ENCODE assay signal across 8 cellular contexts in genomic region chr11:45180158-45180887, GRCh38. TPM values are rescaled to one million over a fixed set of nuclear protein-coding genes. Genes with fewer than 3 reads are reported as not detected.
A peak's percentile ranks its signal among the peaks of the same experiment; 100 is the strongest.
DNase-seq lines count a peak whose midpoint lies in the region; ATAC-seq, FAIRE-seq and TF ChIP-seq lines count a peak whose summit lies in the region.

No MANE protein-coding gene starts in this region.

- no peak for FAIRE-seq in H1 (lab: Jason Lieb, UNC)

- no peak overlapping the region for H3K27ac Mint-ChIP-seq in GM23338

- H4K91ac ChIP-seq in H1 (replicated peaks; ENCODE audit: insufficient read length, low read length) (no peak overlapping the region), mesenchymal stem cell (ENCODE audit: low read length) (peak overlapping the region; percentile 74)

- no peak overlapping the region for H2AFZ ChIP-seq in GM23338
- no peak overlapping the region for H2AFZ ChIP-seq in H1 (ENCODE audit: low read length)
- H2AFZ ChIP-seq in mesenchymal stem cell (ENCODE audit: low read depth, low read length): peak overlapping the region; percentile 57

- no peak overlapping the region for H4K5ac ChIP-seq in H1 (ENCODE audit: insufficient read length, low read depth, low read length)

- H3K4me1 Mint-ChIP-seq in GM23338: peaks cover 5% of the 10 kb centered on the region

- H3K18ac ChIP-seq in H1 (ENCODE audit: extremely low read depth, low read length) (peak overlapping the region; percentile 43; the same call in 1 of the 2 replicates), mesenchymal stem cell (ENCODE audit: low read depth in 1 of 2, low read length in 2 of 2) (peak overlapping the region; percentile 72 to 73)

- peaks cover 6% of the 10 kb centered on the region for H3K27me3 Mint-ChIP-seq in GM23338 (ENCODE audit: insufficient read depth, low read depth, poor library complexity)

- no peaks in the 10 kb centered on the region for H3K9me2 ChIP-seq in GM23338 (ENCODE audit: insufficient read depth)

- H3K56ac ChIP-seq in H1 (replicated peaks; ENCODE audit: insufficient read length, low read depth, low read length): no peak overlapping the region

- no peak overlapping the region; the same call in 1 of the 2 replicates for H2BK15ac ChIP-seq in H1 (ENCODE audit: low read length)
- H2BK15ac ChIP-seq in mesenchymal stem cell (ENCODE audit: low read depth, poor library complexity, severe bottlenecking): peak overlapping the region; percentile 96

- H3K4me3 ChIP-seq in BLaER1: peak overlapping the region; percentile 72
- H3K4me3 ChIP-seq in GM23338: peak overlapping the region; percentile 65
- peak overlapping the region; percentile 43 to 69 (median 46) for H3K4me3 ChIP-seq in H1 (ENCODE audit: extremely low read depth in 1 of 4, insufficient read depth in 2 of 4, low read depth in 3 of 4, low read length in 4 of 4)
- peak overlapping the region; percentile 64 to 70 for H3K4me3 ChIP-seq in mesenchymal stem cell (ENCODE audit: insufficient read depth in 1 of 2, low read depth in 1 of 2, low read length in 2 of 2)
- peak overlapping the region; percentile 64 to 75 (median 67) for H3K4me3 ChIP-seq in upper lobe of left lung

- no peak overlapping the region for H2AK5ac ChIP-seq in H1 (ENCODE audit: low read depth, low read length)
- no peak overlapping the region for H2AK5ac ChIP-seq in mesenchymal stem cell (ENCODE audit: low read length, severe bottlenecking)

- CTCF ChIA-PET in H1 (lab: Charles Lee; ENCODE audit: partially characterized antibody): interaction anchor here (0.6 to 5.2 kb wide), 7 partner anchors 10 to 244 kb away, joined by 3 to 30 read pairs (median 5); no protein-coding TSS in a partner anchor

- H3K9me3 ChIP-seq in BLaER1 (no peaks in the 10 kb centered on the region), H1 (ENCODE audit: insufficient read depth in 2 of 2, low read depth in 1 of 2, low read length in 1 of 2) (no peaks in the 10 kb centered on the region), mesenchymal stem cell (ENCODE audit: control insufficient read depth, low read length) (no peaks in the 10 kb centered on the region), upper lobe of left lung (no peaks in the 10 kb centered on the region)

- TF ChIP-seq RAD21 in H1 (IDR thresholded peaks at IDR 0.05 in 1 of 2, conservative IDR thresholded peaks at IDR 0.05 in 1 of 2; ENCODE audit: low read depth in 2 of 2, low read length in 2 of 2): no peak

- H2BK20ac ChIP-seq in H1 (ENCODE audit: low read length): no peak overlapping the region

- no peaks in the 10 kb centered on the region for H3K79me2 ChIP-seq in GM23338 (replicated peaks; ENCODE audit: insufficient read depth)
- no peaks in the 10 kb centered on the region for H3K79me2 ChIP-seq in H1 (ENCODE audit: control insufficient read depth in 1 of 2, insufficient read depth in 2 of 2, low read length in 2 of 2)

- peak overlapping the region; percentile 81 for H3K27ac ChIP-seq in BLaER1
- no peak overlapping the region for H3K27ac ChIP-seq in GM23338 (ENCODE audit: low read depth)
- no peak overlapping the region for H3K27ac ChIP-seq in H1 (ENCODE audit: low read depth, low read length)
- H3K27ac ChIP-seq in mesenchymal stem cell (ENCODE audit: low read length, poor library complexity, severe bottlenecking): no peak overlapping the region
- H3K27ac ChIP-seq in upper lobe of left lung: peak overlapping the region; percentile 88 to 95 (median 94)

- H3K23ac ChIP-seq in H1 (ENCODE audit: insufficient read length) (no peak overlapping the region), mesenchymal stem cell (ENCODE audit: low read length in 2 of 2) (no peak overlapping the region)

- H3K14ac ChIP-seq in H1 (ENCODE audit: insufficient read length) (no peak overlapping the region), mesenchymal stem cell (ENCODE audit: low read length in 2 of 2) (peak overlapping the region in 1 of 2 experiments; percentile 61)

- H2BK120ac ChIP-seq in H1 (replicated peaks; ENCODE audit: low read depth, low read length) (no peak overlapping the region), mesenchymal stem cell (ENCODE audit: low read depth, low read length) (peak overlapping the region; percentile 64)

- H4K20me1 ChIP-seq in BLaER1: no peaks in the 10 kb centered on the region
- H4K20me1 ChIP-seq in GM23338 (replicated peaks; ENCODE audit: insufficient read depth): no peaks in the 10 kb centered on the region; the same call in 1 of the 2 replicates
- no peaks in the 10 kb centered on the region for H4K20me1 ChIP-seq in H1 (replicated peaks in 1 of 2; ENCODE audit: control insufficient read depth in 1 of 2, insufficient read depth in 2 of 2, low read length in 2 of 2)

- ATAC-seq in GM23338 (peak; percentile 72), upper lobe of left lung (ENCODE audit: low FRiP score in 2 of 2) (peak; percentile 57 to 78)

- no peak for TF ChIP-seq POLR2A in H1 (IDR thresholded peaks at IDR 0.05; ENCODE audit: control extremely low read depth in 1 of 2, low read depth in 2 of 2, low read length in 2 of 2)
- TF ChIP-seq POLR2A in upper lobe of left lung (IDR thresholded peaks at IDR 0.05): peak in 2 of 4 donors; percentile 4 to 35

- H3K4ac ChIP-seq in H1 (replicated peaks; ENCODE audit: insufficient read length, low read depth, low read length): no peak overlapping the region
- H3K4ac ChIP-seq in mesenchymal stem cell (ENCODE audit: low read depth in 1 of 2, low read length in 2 of 2): peak overlapping the region; percentile 69 to 77

- TF ChIP-seq EP300 in H1 (IDR thresholded peaks at IDR 0.05; ENCODE audit: borderline replicate concordance in 1 of 2, low read depth in 2 of 2, low read length in 2 of 2) (no peak), upper lobe of left lung (IDR thresholded peaks at IDR 0.05) (no peak)

- H3K4me1 ChIP-seq in BLaER1 (peaks cover 33% of the 10 kb centered on the region), GM23338 (ENCODE audit: insufficient read depth) (peaks cover 13% of the 10 kb centered on the region; the same call in 1 of the 2 replicates), H1 (replicated peaks in 1 of 4; ENCODE audit: control insufficient read depth in 3 of 4, insufficient read depth in 4 of 4, low read length in 3 of 4) (peaks cover 0 to 17% (median 11%) of the 10 kb centered on the region in 4 experiments; a peak in 6 of 7 replicates), mesenchymal stem cell (ENCODE audit: control insufficient read depth, insufficient read depth, low read depth, low read length) (peaks cover 26% of the 10 kb centered on the region), upper lobe of left lung (peaks cover 18 to 37% (median 22%) of the 10 kb centered on the region in 4 donors)

- H3K79me1 ChIP-seq in H1 (ENCODE audit: low read depth, low read length) (peaks cover 2% of the 10 kb centered on the region; the same call in 1 of the 2 replicates), mesenchymal stem cell (replicated peaks; ENCODE audit: low read length, poor library complexity, severe bottlenecking) (peaks cover 6% of the 10 kb centered on the region)

- peak overlapping the region; percentile 84 for H3K4me3 Mint-ChIP-seq in GM23338

- peak; percentile 24 to 34; a peak in 1 of 4 replicates for TF ChIP-seq CTCF in GM23338 (conservative IDR thresholded peaks at IDR 0.05; ENCODE audit: low read depth in 2 of 2)
- peak in 2 of 3 experiments; percentile 30 to 32; a peak in 2 of 4 replicates for TF ChIP-seq CTCF in H1 (IDR thresholded peaks at IDR 0.05; ENCODE audit: control extremely low read depth in 1 of 3, insufficient read depth in 1 of 3, low read depth in 1 of 3, low read length in 3 of 3)
- TF ChIP-seq CTCF in upper lobe of left lung (IDR thresholded peaks at IDR 0.05): peak; percentile 17 to 71 (median 52)

- peaks cover 22% of the 10 kb centered on the region for H3K36me3 ChIP-seq in BLaER1
- H3K36me3 ChIP-seq in GM23338 (ENCODE audit: insufficient read depth): no peaks in the 10 kb centered on the region; the same call in 1 of the 2 replicates
- H3K36me3 ChIP-seq in H1 (ENCODE audit: control insufficient read depth in 2 of 4, insufficient read depth in 4 of 4, low read length in 3 of 4): no peaks in the 10 kb centered on the region; a peak in 1 of 8 replicates
- peaks cover 10 to 22% of the 10 kb centered on the region in 2 experiments for H3K36me3 ChIP-seq in mesenchymal stem cell (ENCODE audit: control insufficient read depth in 1 of 2, insufficient read depth in 2 of 2, low read depth in 1 of 2, low read length in 2 of 2)
- H3K36me3 ChIP-seq in upper lobe of left lung: peaks cover 0 to 23% (median 2%) of the 10 kb centered on the region in 4 donors

- H2BK5ac ChIP-seq in H1 (ENCODE audit: low read depth, low read length): 0 out of 2 replicates have a peak overlapping the region, but pooled peaks have one; percentile 2
- no peak overlapping the region for H2BK5ac ChIP-seq in mesenchymal stem cell (ENCODE audit: low read depth, low read length, poor library complexity, severe bottlenecking)

- H3K27me3 ChIP-seq in BLaER1 (no peaks in the 10 kb centered on the region), GM23338 (ENCODE audit: insufficient read depth) (0 out of 2 replicates have a peak, but pooled peaks cover 5% of the 10 kb centered on the region), H1 (replicated peaks in 1 of 4; ENCODE audit: control insufficient read depth in 3 of 4, extremely low read depth in 1 of 4, insufficient read depth in 3 of 4, low read length in 3 of 4) (no peaks in the 10 kb centered on the region), mesenchymal stem cell (ENCODE audit: control insufficient read depth in 1 of 2, insufficient read depth in 1 of 2, low read length in 2 of 2) (no peaks in the 10 kb centered on the region), upper lobe of left lung (peaks cover 0 to 4% (median 0%) of the 10 kb centered on the region in 4 donors)

- H3F3A ChIP-seq in GM23338 (replicated peaks; ENCODE audit: low read depth): peaks cover 4% of the 10 kb centered on the region; the same call in 1 of the 2 replicates

- peaks cover 5% of the 10 kb centered on the region; the same call in 1 of the 2 replicates for H3K23me2 ChIP-seq in H1 (ENCODE audit: low read depth, low read length)

- H2BK12ac ChIP-seq in H1 (ENCODE audit: low read depth, low read length) (0 out of 2 replicates have a peak overlapping the region, but pooled peaks have one; percentile 55), mesenchymal stem cell (ENCODE audit: low read length in 2 of 2) (peak overlapping the region in 1 of 2 experiments; percentile 68)

- H3K4me2 ChIP-seq in BLaER1 (peak overlapping the region; percentile 96), GM23338 (peak overlapping the region; percentile 84), H1 (ENCODE audit: insufficient read depth in 1 of 2, low read depth in 2 of 2, low read length in 2 of 2) (peak overlapping the region; percentile 60 to 89), mesenchymal stem cell (ENCODE audit: low read length, poor library complexity, severe bottlenecking) (peak overlapping the region; percentile 83)

- H3K36me3 Mint-ChIP-seq in GM23338 (ENCODE audit: low read depth): no peaks in the 10 kb centered on the region; the same call in 1 of the 3 replicates

- peak; percentile 74 for DNase-seq in GM23338 (ENCODE audit: low spot score)
- peak; percentile 65 for DNase-seq in RPMI7951 (ENCODE audit: low read depth)
- DNase-seq in H1 (ENCODE audit: low read depth in 1 of 2, low spot score in 2 of 2): peak in 1 of 2 experiments; percentile 81
- DNase-seq in mesenchymal stem cell: peak; percentile 21
- DNase-seq in upper lobe of left lung: peak; percentile 74 to 92
- no peak for DNase-seq in superior temporal gyrus (ENCODE audit: extremely low spot score)
- DNase-seq in T-helper 2 cell: no peak

- WGBS in H1 (ENCODE audit: extremely low coverage in 1 of 2, insufficient coverage in 1 of 2, insufficient read length in 1 of 2, insufficient replicate concordance in 2 of 2, low coverage in 1 of 2, low lambda C conversion rate in 2 of 2, missing lambda C conversion rate in 1 of 2), 2 experiments: 3% methylated on average over 22 of the region's 84 CpGs; no CpG with 5 or more reads in 1 of the 2 experiments
- 2% methylated on average over 40 of the region's 84 CpGs for whole genome bisulfite sequencing in mesenchymal stem cell
- WGBS in upper lobe of left lung, 2 donors: 25 to 60% methylated on average over 1 to 2 of the region's 84 CpGs

- H3K9me3 Mint-ChIP-seq in GM23338: no peaks in the 10 kb centered on the region; the same call in 2 of the 3 replicates

- H3K9ac ChIP-seq in BLaER1: peak overlapping the region; percentile 81
- H3K9ac ChIP-seq in H1 (replicated peaks in 1 of 4; ENCODE audit: extremely low read depth in 1 of 4, low read depth in 3 of 4, low read length in 3 of 4): peak overlapping the region in 2 of 4 experiments; percentile 8 to 22; a peak in 1 of 7 replicates
- peak overlapping the region; percentile 68 for H3K9ac ChIP-seq in mesenchymal stem cell (ENCODE audit: low read length)

- POLR2A ChIA-PET in H1 (lab: Charles Lee; ENCODE audit: partially characterized antibody): interaction anchor here (0.9 to 2.3 kb wide), 4 partner anchors 12 to 29 kb away, joined by 3 to 10 read pairs (median 6); no protein-coding TSS in a partner anchor

- no peak overlapping the region; the same call in 1 of the 2 replicates for H4K8ac ChIP-seq in H1 (ENCODE audit: extremely low read depth, insufficient read depth, low read length)
- peak overlapping the region; percentile 96 for H4K8ac ChIP-seq in mesenchymal stem cell (ENCODE audit: low read length)

RNA-seq across cellular contexts. Expression of gene PRDM11, which starts 33.9 kb away (rescaled TPM):
- total RNA-seq in GM23338 (2014; rRNA removed; shearing (Covaris generic)): 10.4 and 13.4 TPM in 2 replicates
- 0.97 and 1.1 TPM in 2 replicates for polyA plus RNA-seq in GM23338 (2016; fragmentation: Nextera tagmentation; extraction: Ambion mirVana)
- 2.0 and 2.9 TPM in 2 replicates for total RNA-seq in RPMI7951 (2014; rRNA removed; shearing (Covaris generic))
- 10.0 and 11.7 TPM in 2 replicates for total RNA-seq in H1 (2021; fragmentation: NEBNext Ultra II Directional; extraction: Animal tissue kit (Norgen Biotek cat#: 25700))
- polyA plus RNA-seq in H1 (2011; rRNA removed): 3.6 and 5.6 TPM in 2 replicates
- polyA plus RNA-seq in H1 (2011; cell fraction: cytosol; rRNA removed): 5.0 TPM
- polyA plus RNA-seq in H1 (2011; cell fraction: nucleus; rRNA removed): 6.9 TPM
- 4.1 to 4.5 TPM (median 4.2 TPM) in 4 replicates for polyA plus RNA-seq in H1 (2012, experiment 1 of 2)
- polyA plus RNA-seq in H1 (2012, experiment 2 of 2): 1.9 TPM
- polyA plus RNA-seq in H1 (2013, experiment 1 of 2): 3.0 TPM
- 3.1 TPM for polyA plus RNA-seq in H1 (2013, experiment 2 of 2)
- 8.0 and 10.8 TPM in 2 replicates for polyA minus RNA-seq in H1 (2011; rRNA and poly(A)+ RNA removed)
- 4.5 TPM for polyA minus RNA-seq in H1 (2011; cell fraction: cytosol; rRNA and poly(A)+ RNA removed)
- polyA minus RNA-seq in H1 (2011; cell fraction: nucleus; rRNA and poly(A)+ RNA removed): 9.1 TPM
- 4.6 TPM for polyA plus RNA-seq in mesenchymal stem cell (2013, experiment 1 of 2)
- 5.2 TPM for polyA plus RNA-seq in mesenchymal stem cell (2013, experiment 2 of 2)
- 10 to 100 TPM; 12.7 to 21.1 (median 16.0) TPM for total RNA-seq in upper lobe of left lung

Comparison
In these comparisons a context has a peak if more than half of its experiments do, and no peak if none do; other contexts are left out.
1. H3K27ac ChIP-seq: peak in BLaER1 (single experiment) and upper lobe of left lung (4 of 4); none in GM23338 (single experiment), H1 (single experiment) and mesenchymal stem cell (single experiment).
2. DNase-seq: peak in GM23338 (single experiment), RPMI7951 (single experiment), mesenchymal stem cell (single experiment) and upper lobe of left lung (2 of 2); none in superior temporal gyrus (single experiment) and T-helper 2 cell (0 of 5).
3. Peak in every context shown above with its lines, with median percentiles within 50 percentile points of each other: H3K4me2 ChIP-seq, H3K4me3 ChIP-seq and CTCF ChIP-seq.